Comparison of ENCODE assay signal across 18 cellular contexts in genomic region chr18:31773774-31774476, GRCh38. TPM values are rescaled to one million over a fixed set of nuclear protein-coding genes. Genes with fewer than 3 reads are reported as not detected.
DNase-seq lines count a peak whose midpoint lies in the region; ATAC-seq and TF ChIP-seq lines count a peak whose summit lies in the region.
"Had no signal": no experiment of that assay in that cellular context is flagged by ENCODE, and none has a peak within 500 bp of the region (broad histone marks: within the 10 kb centered on the region; RNA-seq: fewer than 3 reads in every experiment).

No MANE protein-coding gene starts in this region.

- H3K36me3 ChIP-seq in liver (ENCODE audit: control insufficient read depth in 4 of 4, insufficient read depth in 3 of 4, low read depth in 1 of 4, low read length in 3 of 4) (no peaks in the 10 kb centered on the region), PC-3 (ENCODE audit: low read depth, low read length) (no peaks in the 10 kb centered on the region)
- H3K36me3 ChIP-seq: gastrocnemius medialis had no signal

- H3K4me3 ChIP-seq in liver (ENCODE audit: low read depth in 1 of 3, low read length in 3 of 3) (peak overlapping the region; percentile 44 to 55 (median 45)), PC-3 (ENCODE audit: low read length) (no peak overlapping the region)
- H3K4me3 ChIP-seq: gastrocnemius medialis had no signal

- H3K9me2 ChIP-seq in PC-3 (replicated peaks; ENCODE audit: low read length): no peaks in the 10 kb centered on the region

- WGBS in liver: 34% methylated on average over 9 of the region's 9 CpGs

- peak overlapping the region; percentile 70 to 79 for H3K27ac ChIP-seq in liver (ENCODE audit: low read depth in 1 of 2, low read length in 2 of 2)
- no peak overlapping the region for H3K27ac ChIP-seq in PC-3 (ENCODE audit: low read length)
- H3K27ac ChIP-seq: gastrocnemius medialis had no signal

- no peak for DNase-seq in NCI-H187 treated with DMSO at 0.1 percent for 48 hours (lab: John Stamatoyannopoulos, UW)
- no peak for DNase-seq in PC-3
- DNase-seq: COR-L47, gastrocnemius medialis, natural killer cell, NCI-H1436 treated with DMSO at 0.1 percent for 48 hours, NCI-H345, retina, SHP77 treated with DMSO at 0.1 percent for 48 hours had no signal

- H3K9me3 ChIP-seq in liver (ENCODE audit: control insufficient read depth in 4 of 4, low read length in 3 of 4) (peaks cover 3 to 8% (median 4%) of the 10 kb centered on the region in 4 donors), PC-3 (ENCODE audit: low read length) (no peaks in the 10 kb centered on the region)

- H3F3A ChIP-seq in PC-3 (ENCODE audit: low read length, unreplicated experiment): no peaks in the 10 kb centered on the region

- H3K27me3 ChIP-seq in liver (ENCODE audit: control insufficient read depth in 4 of 4, insufficient read depth in 4 of 4, low read length in 3 of 4) (no peaks in the 10 kb centered on the region), PC-3 (ENCODE audit: low read length) (no peaks in the 10 kb centered on the region)
- H3K27me3 ChIP-seq: gastrocnemius medialis had no signal

- H3K4me1 ChIP-seq in liver (ENCODE audit: control insufficient read depth in 4 of 4, insufficient read depth in 4 of 4, low read length in 3 of 4) (peaks cover 0 to 7% (median 3%) of the 10 kb centered on the region in 4 donors), PC-3 (ENCODE audit: insufficient read depth, low read length) (no peaks in the 10 kb centered on the region)
- H3K4me1 ChIP-seq: gastrocnemius medialis had no signal

- intact Hi-C loops in PC-3 (cut with micrococcal nuclease): no loop called here

- H4K20me1 ChIP-seq in PC-3 (ENCODE audit: low read length): no peaks in the 10 kb centered on the region

- peak; percentile 52 for ATAC-seq in GM18868 (IDR thresholded peaks at IDR 0.05; ENCODE audit: unreplicated experiment)
- ATAC-seq in GM21526 (IDR thresholded peaks at IDR 0.05; ENCODE audit: low FRiP score, unreplicated experiment): peak; percentile 43
- ATAC-seq in HG03095 (IDR thresholded peaks at IDR 0.05; ENCODE audit: unreplicated experiment): peak; percentile 21
- ATAC-seq in HG03460 (IDR thresholded peaks at IDR 0.05; ENCODE audit: unreplicated experiment): no peak
- no peak for ATAC-seq in GM21825 (IDR thresholded peaks at IDR 0.05; ENCODE audit: unreplicated experiment)
- no peak for ATAC-seq in PC-3
- ATAC-seq: gastrocnemius medialis, natural killer cell had no signal

- POLR2A ChIA-PET in PC-3 (lab: Charles Lee; ENCODE audit: unreplicated experiment): no interaction called here

- CTCF ChIA-PET in PC-3 (lab: Charles Lee): no interaction called here

- BruUV-seq in PC-3 (replicated peaks; lab: Mats Ljungman, UMichigan): no TSS peak

- TF ChIP-seq CTCF in liver (IDR thresholded peaks at IDR 0.05; ENCODE audit: low read depth, low read length, missing input control) (no peak), PC-3 (conservative IDR thresholded peaks at IDR 0.05; ENCODE audit: low read depth, low read length) (no peak)

- H2AFZ ChIP-seq in PC-3 (ENCODE audit: low read length): no peak overlapping the region

- no peaks in the 10 kb centered on the region for H3K79me2 ChIP-seq in PC-3 (ENCODE audit: low read length)

- peak overlapping the region; percentile 13 to 61 for H3K9ac ChIP-seq in liver (ENCODE audit: low read depth in 1 of 2, low read length in 2 of 2)
- no peak overlapping the region for H3K9ac ChIP-seq in PC-3 (ENCODE audit: low read length)

- TF ChIP-seq RAD21 in liver (IDR thresholded peaks at IDR 0.05): no peak

- no peak overlapping the region for H3K4me2 ChIP-seq in PC-3 (ENCODE audit: low read length)

TF ChIP-seq in liver, 16 proteins besides CTCF, POLR2A, EP300 and RAD21:
- TF ChIP-seq YY1 (IDR thresholded peaks at IDR 0.05) (peak; percentile 78), MAX (IDR thresholded peaks at IDR 0.05) (peak; percentile 16), ATF3 (IDR thresholded peaks at IDR 0.05) (no peak), ZBTB33 (IDR thresholded peaks at IDR 0.05) (no peak), RXRA (IDR thresholded peaks at IDR 0.05) (peak in 1 of 2 donors; percentile 41), FOXA1 (IDR thresholded peaks at IDR 0.05) (no peak), TAF1 (conservative IDR thresholded peaks at IDR 0.05) (peak; percentile 63), HNF4G (IDR thresholded peaks at IDR 0.05) (peak; percentile 68), HNF4A (conservative IDR thresholded peaks at IDR 0.05) (peak; percentile 92), FOXA2 (IDR thresholded peaks at IDR 0.05) (no peak), REST (IDR thresholded peaks at IDR 0.05) (peak; percentile 18), NR2F2 (IDR thresholded peaks at IDR 0.05) (no peak), SP1 (IDR thresholded peaks at IDR 0.05) (peak; percentile 88), GABPA (IDR thresholded peaks at IDR 0.05 in 1 of 2, conservative IDR thresholded peaks at IDR 0.05 in 1 of 2) (no peak), EGR1 (IDR thresholded peaks at IDR 0.05; ENCODE audit: low read depth in 2 of 2) (no peak), JUND (IDR thresholded peaks at IDR 0.05) (peak in 1 of 2 donors; percentile 38)

RNA-seq across cellular contexts. Expression of gene SLC25A52, which starts 13.2 kb away (rescaled TPM):
- total RNA-seq in liver (under 1 TPM; 0.14 to 0.17 TPM), PC-3 (2014; rRNA removed) (not detected in 2 replicates)
- polyA plus RNA-seq in liver: not detected
- total RNA-seq: astrocyte, gastrocnemius medialis, LHCN-M2, lung microvascular endothelial cell had no signal

Comparison
In these comparisons a context has a peak if more than half of its experiments do, and no peak if none do; other contexts are left out.
1. ATAC-seq: peak in GM18868 (single experiment), GM21526 (single experiment) and HG03095 (single experiment); none in HG03460 (single experiment), GM21825 (single experiment) and PC-3 (single experiment).